Comparison of ENCODE assay signal across 1 cellular context in genomic region chr10:103578782-103579382, GRCh38.
TF ChIP-seq lines count a peak whose summit lies in the region.

No MANE protein-coding gene starts in this region.

TF ChIP-seq in HepG2, 621 proteins besides CTCF, POLR2A, EP300 and RAD21 (continued from another document and continues in another):
- TF ChIP-seq ZNF580 (CRISPR knock-in tag; IDR thresholded peaks at IDR 0.05; ENCODE audit: borderline replicate concordance, low read depth) (peak; percentile 26; the same call in 1 of the 2 replicates), GTF2F1 (IDR thresholded peaks at IDR 0.05; ENCODE audit: low read length) (no peak), SNAPC5 (CRISPR knock-in tag; IDR thresholded peaks at IDR 0.05; ENCODE audit: borderline replicate concordance) (no peak), ZNF20 (CRISPR knock-in tag; IDR thresholded peaks at IDR 0.05) (no peak), TP53 (CRISPR knock-in tag; conservative IDR thresholded peaks at IDR 0.05) (no peak), PLRG1 (conservative IDR thresholded peaks at IDR 0.05) (no peak), ZMAT5 (CRISPR knock-in tag; IDR thresholded peaks at IDR 0.05; ENCODE audit: borderline replicate concordance, low read depth) (no peak), ZNF564 (CRISPR knock-in tag; IDR thresholded peaks at IDR 0.05) (no peak), PCBP2 (optimal IDR thresholded peaks at IDR 0.05; ENCODE audit: low read depth, low read length, poor library complexity, severe bottlenecking) (no peak), ZNF431 (CRISPR knock-in tag; IDR thresholded peaks at IDR 0.05; ENCODE audit: borderline replicate concordance, low read depth) (peak; percentile 67; the same call in 1 of the 2 replicates), THAP11 (CRISPR knock-in tag; IDR thresholded peaks at IDR 0.05) (peak; percentile 47; the same call in 1 of the 2 replicates), DNMT1 (CRISPR knock-in tag; IDR thresholded peaks at IDR 0.05) (no peak; the same call in 1 of the 2 replicates), ZNF691 (CRISPR knock-in tag; IDR thresholded peaks at IDR 0.05; ENCODE audit: borderline replicate concordance, low read depth) (no peak), ZNF781 (CRISPR knock-in tag; IDR thresholded peaks at IDR 0.05; ENCODE audit: borderline replicate concordance, not compliant biosample characterization) (no peak), MIXL1 (CRISPR knock-in tag; IDR thresholded peaks at IDR 0.05) (peak; percentile 15; the same call in 1 of the 2 replicates), PRPF4 (IDR thresholded peaks at IDR 0.05; ENCODE audit: low read depth, low read length, poor library complexity, severe bottlenecking) (no peak), MTERF4 (CRISPR knock-in tag; IDR thresholded peaks at IDR 0.05) (peak; percentile 66; the same call in 1 of the 2 replicates), ZNF674 (CRISPR knock-in tag; IDR thresholded peaks at IDR 0.05; ENCODE audit: low read depth) (no peak), GZF1 (CRISPR knock-in tag; IDR thresholded peaks at IDR 0.05) (no peak), TCF12 (IDR thresholded peaks at IDR 0.05) (no peak), TCF12 (CRISPR knock-in tag; IDR thresholded peaks at IDR 0.05) (no peak), SYNCRIP (IDR thresholded peaks at IDR 0.05; ENCODE audit: insufficient read depth, low read depth, low read length) (no peak), MYNN (CRISPR knock-in tag; IDR thresholded peaks at IDR 0.05; ENCODE audit: low read depth) (no peak), ZFP62 (CRISPR knock-in tag; IDR thresholded peaks at IDR 0.05) (no peak), ARNTL (CRISPR knock-in tag; IDR thresholded peaks at IDR 0.05) (peak; percentile 70; the same call in 1 of the 2 replicates), ZNF136 (CRISPR knock-in tag; IDR thresholded peaks at IDR 0.05; ENCODE audit: low read depth) (no peak), ZNF24 (IDR thresholded peaks at IDR 0.05) (no peak), ZNF768 (CRISPR knock-in tag; IDR thresholded peaks at IDR 0.05) (no peak), GABPB1 (CRISPR knock-in tag; IDR thresholded peaks at IDR 0.05) (peak; percentile 70), ZNF101 (CRISPR knock-in tag; IDR thresholded peaks at IDR 0.05; ENCODE audit: borderline replicate concordance, low read depth) (no peak), PTBP1 (IDR thresholded peaks at IDR 0.05; ENCODE audit: low read depth, low read length, poor library complexity, severe bottlenecking) (no peak), ZNF33B (CRISPR knock-in tag; IDR thresholded peaks at IDR 0.05) (no peak), MAFF (IDR thresholded peaks at IDR 0.05; ENCODE audit: low read depth, low read length) (no peak), ZNF800 (CRISPR knock-in tag; IDR thresholded peaks at IDR 0.05) (no peak), THAP7 (CRISPR knock-in tag; IDR thresholded peaks at IDR 0.05) (peak; percentile 25; the same call in 1 of the 2 replicates), ZNF205 (CRISPR knock-in tag; IDR thresholded peaks at IDR 0.05) (no peak), ZSCAN30 (CRISPR knock-in tag; IDR thresholded peaks at IDR 0.05) (no peak), ZNF672 (CRISPR knock-in tag; IDR thresholded peaks at IDR 0.05) (no peak), ZNF784 (CRISPR knock-in tag; IDR thresholded peaks at IDR 0.05; ENCODE audit: borderline replicate concordance) (no peak), ATAD3A (CRISPR knock-in tag; IDR thresholded peaks at IDR 0.05) (no peak), ZNF232 (CRISPR knock-in tag; IDR thresholded peaks at IDR 0.05; ENCODE audit: borderline replicate concordance) (no peak), HMGA1 (CRISPR knock-in tag; conservative IDR thresholded peaks at IDR 0.05) (no peak), HNF4G (IDR thresholded peaks at IDR 0.05; ENCODE audit: borderline replicate concordance, low read depth, low read length) (no peak), HNF4G (CRISPR knock-in tag; IDR thresholded peaks at IDR 0.05; ENCODE audit: borderline replicate concordance, low read depth) (0 out of 2 replicates have a peak, but pooled peaks have one; percentile 29), ZNF441 (CRISPR knock-in tag; IDR thresholded peaks at IDR 0.05; ENCODE audit: borderline replicate concordance) (0 out of 2 replicates have a peak, but pooled peaks have one; percentile 38), POLR2G (IDR thresholded peaks at IDR 0.05; ENCODE audit: low read depth, low read length) (no peak), ZBTB39 (CRISPR knock-in tag; IDR thresholded peaks at IDR 0.05) (no peak), HOXD1 (CRISPR knock-in tag; IDR thresholded peaks at IDR 0.05) (0 out of 2 replicates have a peak, but pooled peaks have one; percentile 38), SALL2 (CRISPR knock-in tag; IDR thresholded peaks at IDR 0.05) (no peak), ZNF878 (CRISPR knock-in tag; IDR thresholded peaks at IDR 0.05) (no peak; the same call in 1 of the 2 replicates), ZNF598 (CRISPR knock-in tag; IDR thresholded peaks at IDR 0.05; ENCODE audit: borderline replicate concordance) (0 out of 2 replicates have a peak, but pooled peaks have one; percentile 45), MEF2D (CRISPR knock-in tag; IDR thresholded peaks at IDR 0.05) (peak; percentile 31; the same call in 1 of the 2 replicates), DPF2 (CRISPR knock-in tag; IDR thresholded peaks at IDR 0.05; ENCODE audit: borderline replicate concordance, low read depth) (peak; percentile 63; the same call in 1 of the 2 replicates), STAT6 (CRISPR knock-in tag; IDR thresholded peaks at IDR 0.05; ENCODE audit: borderline replicate concordance) (no peak), ZNF597 (CRISPR knock-in tag; IDR thresholded peaks at IDR 0.05) (no peak), NKX3-1 (CRISPR knock-in tag; IDR thresholded peaks at IDR 0.05) (no peak), PAXIP1 (CRISPR knock-in tag; conservative IDR thresholded peaks at IDR 0.05) (peak; percentile 88)
